In the genomic region with DNA sequence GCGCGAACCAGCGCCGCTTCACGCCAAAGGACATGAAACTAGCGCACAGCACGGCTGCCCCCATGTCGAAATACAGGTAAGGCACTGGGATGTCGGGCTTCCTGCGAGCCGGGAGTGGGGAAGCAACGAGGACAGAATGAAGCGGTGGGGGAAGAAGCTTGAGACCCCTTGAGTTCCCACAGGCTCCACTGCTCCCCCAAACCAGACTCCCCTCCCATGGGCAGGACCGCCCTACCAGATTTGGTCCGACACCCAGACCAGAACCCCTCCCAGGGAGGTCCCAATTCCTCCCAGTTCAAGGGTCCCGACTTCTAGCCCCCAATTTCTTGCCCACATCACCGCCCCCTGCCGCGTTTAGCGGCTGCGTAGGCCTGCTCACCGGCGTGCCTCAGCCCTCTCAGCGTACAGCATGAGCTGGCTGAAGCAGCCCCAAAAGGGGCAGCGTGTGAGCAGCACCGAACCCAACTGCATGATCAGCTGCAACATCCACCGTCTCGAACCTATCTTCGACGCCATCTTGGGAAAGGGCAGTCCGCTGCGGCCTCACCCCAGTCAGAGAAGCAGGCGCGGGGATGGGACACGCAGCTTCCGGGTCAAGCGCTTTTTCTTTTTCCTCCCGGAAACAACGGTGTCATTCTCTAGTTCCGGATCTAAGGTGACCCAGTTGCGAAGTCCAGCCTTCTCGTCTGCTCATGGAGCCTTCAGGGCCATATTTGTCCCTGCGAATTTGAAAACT, we compare ENCODE assay signal across 8 cellular contexts. TPM values are rescaled to one million over a fixed set of nuclear protein-coding genes. Genes with fewer than 3 reads are reported as not detected.
DNase-seq lines count a peak whose midpoint lies in the region; ATAC-seq and TF ChIP-seq lines count a peak whose summit lies in the region.

A gene (minus strand): TSS at position 527 of the 736 bp plus-strand sequence. CDS start 11 bp downstream, at position 516.

- TSS peak; percentile 63 for BruUV-seq in PC-3 (replicated peaks; lab: Mats Ljungman, UMichigan)

- H3F3A ChIP-seq in PC-3 (ENCODE audit: low read length, unreplicated experiment), result no peaks in the 10 kb centered on the region

- H3K9ac ChIP-seq in PC-3 (ENCODE audit: low read length), result peak within 1 kb of the TSS; percentile 94

- ATAC-seq in GM21390 (IDR thresholded peaks at IDR 0.05; ENCODE audit: unreplicated experiment) (peak; percentile 80), PC-3 (peak; percentile 90), mucosa of descending colon (peak; percentile 99)

- peaks cover 22% of the 10 kb centered on the region for H3K79me2 ChIP-seq in PC-3 (ENCODE audit: low read length)

- intact Hi-C loops in PC-3 (cut with micrococcal nuclease) (loop anchor here (1.0 kb wide), 1 partner anchor 8 kb away; no protein-coding TSS in a partner anchor), mucosa of descending colon (cut with DNase I, micrococcal nuclease) (no loop called here)

- H3K4me3 ChIP-seq in PC-3 (ENCODE audit: low read length) (peak within 1 kb of the TSS; percentile 97), epithelial cell of proximal tubule (ENCODE audit: low read depth, low read length) (peak within 1 kb of the TSS; percentile 97), mucosa of descending colon (peak within 1 kb of the TSS; percentile 52)

- CTCF ChIA-PET in PC-3 (lab: Charles Lee), result no interaction called here

- H4K20me1 ChIP-seq in PC-3 (ENCODE audit: low read length), result no peaks in the 10 kb centered on the region

- H3K9me3 ChIP-seq in PC-3 (ENCODE audit: low read length) (no peaks in the 10 kb centered on the region), mucosa of descending colon (no peaks in the 10 kb centered on the region)

- H3K4me2 ChIP-seq in PC-3 (ENCODE audit: low read length), result peak within 1 kb of the TSS; percentile 97

- H3K27ac ChIP-seq in PC-3 (ENCODE audit: low read length), result peak within 1 kb of the TSS; percentile 41

- peaks cover 8% of the 10 kb centered on the region; the same call in 1 of the 2 replicates for H3K4me1 ChIP-seq in PC-3 (ENCODE audit: insufficient read depth, low read length)
- peaks cover 8% of the 10 kb centered on the region for H3K4me1 ChIP-seq in mucosa of descending colon (ENCODE audit: low read depth)

- peak within 1 kb of the TSS; percentile 96 for H2AFZ ChIP-seq in PC-3 (ENCODE audit: low read length)

- no peaks in the 10 kb centered on the region for H3K27me3 ChIP-seq in PC-3 (ENCODE audit: low read length)

- DNase-seq in COLO668 (lab: John Stamatoyannopoulos, UW; ENCODE audit: unreplicated experiment) (peak; percentile 82), HuH-7.5 (ENCODE audit: low spot score) (peak; percentile 91), PC-3 (peak; percentile 97), activated T-cell treated with anti-CD3 and anti-CD28 coated beads for 48 hours (ENCODE audit: low read depth) (peak; percentile 82), epithelial cell of proximal tubule (ENCODE audit: low read depth) (peak; percentile 62), mucosa of descending colon (peak; percentile 91 to 94 (median 93))
- DNase-seq in stimulated activated CD8-positive, alpha-beta memory T cell treated with anti-CD3 and anti-CD28 coated beads, Interleukin-4, amount 100 ng/mL, for 1 hour (ENCODE audit: low read depth in 2 of 2, low spot score in 1 of 2), result peak; percentile 72 to 78

- POLR2A ChIA-PET in PC-3 (lab: Charles Lee; ENCODE audit: unreplicated experiment), result interaction anchor here (0.6 kb wide), 1 partner anchor 137 kb away, joined by 4 read pairs; no protein-coding TSS in a partner anchor

- H3K9me2 ChIP-seq in PC-3 (replicated peaks; ENCODE audit: low read length), result no peaks in the 10 kb centered on the region

- H3K36me3 ChIP-seq in PC-3 (ENCODE audit: low read depth, low read length), result peaks cover 3% of the 10 kb centered on the region; the same call in 1 of the 2 replicates
- peaks cover 7% of the 10 kb centered on the region for H3K36me3 ChIP-seq in mucosa of descending colon (ENCODE audit: low read depth)

- TF ChIP-seq CTCF in PC-3 (conservative IDR thresholded peaks at IDR 0.05; ENCODE audit: low read depth, low read length) (no peak), epithelial cell of proximal tubule (conservative IDR thresholded peaks at IDR 0.05; ENCODE audit: low read depth, low read length) (no peak), mucosa of descending colon (IDR thresholded peaks at IDR 0.05) (no peak)

RNA-seq across cellular contexts. Expression of the gene that starts here (rescaled TPM):
- total RNA-seq in PC-3 (2014; rRNA removed) (75.5 and 85.8 TPM in 2 replicates), epithelial cell of proximal tubule (38.2 and 42.9 TPM in 2 replicates), mucosa of descending colon (10 to 100 TPM; 23.0 to 27.7 (median 23.8) TPM)

Comparison
In these comparisons a context has a peak if more than half of its experiments do, and no peak if none do; other contexts are left out.
1. Peak in every context shown above with its lines: DNase-seq, ATAC-seq, H3K4me3 ChIP-seq and H3K27ac ChIP-seq.